In the genomic region with DNA sequence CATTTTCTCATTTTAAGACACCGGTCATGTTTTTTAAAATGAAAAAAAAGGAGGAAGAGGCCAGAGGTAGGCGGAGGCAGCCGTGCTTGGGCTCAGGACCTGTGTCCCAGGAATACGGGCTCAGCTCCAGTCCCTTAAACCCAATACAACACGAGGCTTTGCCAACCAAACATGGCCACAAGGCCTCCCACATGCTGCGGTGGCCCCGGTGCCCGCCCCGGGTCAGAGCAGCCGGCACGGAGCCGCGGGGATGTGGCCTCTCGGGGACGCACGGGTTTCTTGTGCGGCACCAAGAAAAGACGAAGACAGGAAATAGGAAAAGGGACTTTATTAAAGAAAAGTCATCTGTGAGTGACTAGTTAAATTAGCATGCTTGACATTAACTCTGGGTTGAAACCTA, we compare ENCODE assay signal across 1 cellular context.
TF ChIP-seq lines count a peak whose summit lies in the region.

No MANE protein-coding gene starts in this region.

TF ChIP-seq in K562, 482 proteins besides CTCF, POLR2A, EP300 and RAD21:
- no peak for TF ChIP-seq ETV1 (tag; conservative IDR thresholded peaks at IDR 0.05; ENCODE audit: low read depth)
- TF ChIP-seq POLR2G (IDR thresholded peaks at IDR 0.05; ENCODE audit: low read depth, low read length) = peak; percentile 68
- no peak for TF ChIP-seq KLF1 (tag; IDR thresholded peaks at IDR 0.05)
- peak; percentile 39; the same call in 1 of the 2 replicates for TF ChIP-seq RBFOX2 (IDR thresholded peaks at IDR 0.05; ENCODE audit: low read depth, low read length)
- no peak for TF ChIP-seq ZFP1 (CRISPR knock-in tag; IDR thresholded peaks at IDR 0.05)
- TF ChIP-seq RBM22 (IDR thresholded peaks at IDR 0.05; ENCODE audit: low read depth, low read length, poor library complexity, severe bottlenecking) = peak; percentile 89
